In genomic region chr3:30397030-30397429, GRCh38 we compare ENCODE assay signal across 16 cellular contexts.
DNase-seq lines count a peak whose midpoint lies in the region; ATAC-seq and TF ChIP-seq lines count a peak whose summit lies in the region.
"Had no signal": no experiment of that assay in that cellular context is flagged by ENCODE, and none has a peak within 500 bp of the region (broad histone marks: within the 10 kb centered on the region; RNA-seq: fewer than 3 reads in every experiment).

No MANE protein-coding gene starts in this region.

- H3K27ac ChIP-seq in heart left ventricle, result no peak overlapping the region
- H3K27ac ChIP-seq in upper lobe of right lung, result no peak overlapping the region
- H3K27ac ChIP-seq: BLaER1 treated with 17β-estradiol and CSF1 and Interleukin-3, amounts not matched to agents 10 nM and 100 nM had no signal

- TF ChIP-seq CTCF in heart left ventricle (IDR thresholded peaks at IDR 0.05) (no peak), upper lobe of right lung (IDR thresholded peaks at IDR 0.05) (no peak), GM13977 (IDR thresholded peaks at IDR 0.05; ENCODE audit: extremely low read depth, insufficient read depth, missing control alignments) (no peak)

- H3K4me1 ChIP-seq in heart left ventricle, result peaks cover 0 to 39% (median 15%) of the 10 kb centered on the region in 12 donors
- H3K4me1 ChIP-seq in upper lobe of right lung, result peaks cover 3% of the 10 kb centered on the region

- intact Hi-C loops in heart left ventricle (cut with DNase I) (no loop called here), upper lobe of right lung (cut with DNase I) (no loop called here)

- ATAC-seq in heart left ventricle, result peak in 3 of 4 donors; percentile 51 to 63 (median 58)
- ATAC-seq in upper lobe of right lung, result peak; percentile 51

- in situ Hi-C loops in GM13977 (cut with MboI; ENCODE audit: low pct_unique_long_range_greater_than_20kb, low sequenced_read_pairs, unreplicated experiment), result no loop called here

- no peaks in the 10 kb centered on the region for H3K9me3 ChIP-seq in heart left ventricle
- H3K9me3 ChIP-seq in upper lobe of right lung, result no peaks in the 10 kb centered on the region
- H3K9me3 ChIP-seq: HAP-1 had no signal

- no peak overlapping the region for H3K4me3 ChIP-seq in heart left ventricle
- H3K4me3 ChIP-seq in upper lobe of right lung, result no peak overlapping the region
- H3K4me3 ChIP-seq: BLaER1 treated with 17β-estradiol and CSF1 and Interleukin-3, amounts not matched to agents 10 nM and 100 nM; HAP-1 had no signal

- DNase-seq in NCI-H446 treated with DMSO at 0.1 percent for 48 hours (lab: John Stamatoyannopoulos, UW) (peak; percentile 1), NCI-H446 (lab: John Stamatoyannopoulos, UW) (no peak), DMS 273 treated with DMSO at 0.1 percent for 48 hours (lab: John Stamatoyannopoulos, UW) (peak; percentile 20), heart left ventricle (no peak), upper lobe of right lung (no peak), SHP77 treated with DMSO at 0.1 percent for 48 hours (lab: John Stamatoyannopoulos, UW) (no peak), GM13977 (ENCODE audit: low spot score) (no peak)
- DNase-seq: ACHN; Calu3; CD4-positive, CD25-positive, alpha-beta regulatory T cell; DMS153; DMS79 treated with DMSO at 0.1 percent for 48 hours; EL; IMR-90 had no signal

- WGBS in heart left ventricle, 4 donors, result 50 to 67% (median 55%) methylated on average over 1 of the region's 1 CpG

- no peaks in the 10 kb centered on the region for H3K36me3 ChIP-seq in heart left ventricle
- no peaks in the 10 kb centered on the region for H3K36me3 ChIP-seq in upper lobe of right lung
- H3K36me3 ChIP-seq: BLaER1 treated with 17β-estradiol and CSF1 and Interleukin-3, amounts not matched to agents 10 nM and 100 nM; HAP-1 had no signal

- H3K27me3 ChIP-seq in heart left ventricle, result no peaks in the 10 kb centered on the region
- H3K27me3 ChIP-seq in upper lobe of right lung, result no peaks in the 10 kb centered on the region
- H3K27me3 ChIP-seq: BLaER1 treated with 17β-estradiol and CSF1 and Interleukin-3, amounts not matched to agents 10 nM and 100 nM had no signal

- TF ChIP-seq POLR2A in heart left ventricle (IDR thresholded peaks at IDR 0.05), result no peak

Comparison
In these comparisons a context has a peak if more than half of its experiments do, and no peak if none do; other contexts are left out.
1. DNase-seq: peak in NCI-H446 treated with DMSO at 0.1 percent for 48 hours (single experiment) and DMS 273 treated with DMSO at 0.1 percent for 48 hours (single experiment); none in NCI-H446 (0 of 2), heart left ventricle (0 of 5), upper lobe of right lung (single experiment), SHP77 treated with DMSO at 0.1 percent for 48 hours (single experiment) and GM13977 (single experiment).